Comparison of ENCODE assay signal across 1 cellular context in the genomic region with DNA sequence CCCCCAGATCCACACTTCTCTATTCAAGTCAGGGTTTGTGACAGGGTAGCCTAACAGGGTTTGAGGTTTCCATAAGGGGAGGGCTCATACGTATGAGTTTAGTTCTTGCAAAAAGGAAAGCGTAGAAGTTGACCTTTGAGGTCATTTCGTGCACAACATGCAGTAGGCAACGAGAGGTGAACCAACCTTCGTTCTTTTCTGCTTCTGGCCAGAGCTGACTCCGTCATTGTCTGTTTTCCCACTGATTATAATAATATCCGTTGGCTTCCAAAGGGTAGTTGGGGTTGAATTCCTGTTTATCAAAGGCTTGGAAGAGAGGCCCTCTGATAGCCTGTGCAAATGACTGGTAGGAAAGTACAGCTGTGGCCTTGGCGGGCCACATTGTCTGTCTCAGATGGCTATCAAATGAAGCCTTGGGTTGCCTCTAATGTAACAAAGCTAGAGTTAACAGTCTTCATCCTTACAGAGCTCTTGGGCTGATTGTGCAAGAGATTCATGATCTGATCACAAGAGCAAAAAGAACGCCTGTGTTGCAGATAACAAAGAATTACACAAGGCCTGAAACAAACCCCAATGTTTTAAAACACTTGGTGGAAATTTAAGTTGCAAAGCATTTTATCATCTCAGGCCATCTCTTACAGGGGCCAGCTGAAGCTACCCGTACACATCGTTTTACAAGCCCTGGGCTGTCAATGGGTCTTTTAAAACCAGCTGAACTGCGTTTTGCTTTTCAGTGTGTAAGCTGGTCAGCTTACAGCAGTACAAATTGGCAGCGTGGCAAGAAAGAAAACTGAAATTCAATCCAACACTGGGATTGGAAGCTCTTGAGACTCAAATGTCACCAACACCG.
TF ChIP-seq lines count a peak whose summit lies in the region.

No MANE protein-coding gene starts in this region.

TF ChIP-seq in H1, 55 proteins besides CTCF, POLR2A, EP300 and RAD21 (continued from another document):
- no peak for TF ChIP-seq POU5F1 (IDR thresholded peaks at IDR 0.05; ENCODE audit: low read depth, low read length)
- no peak for TF ChIP-seq SIN3A (conservative IDR thresholded peaks at IDR 0.05 in 1 of 2, IDR thresholded peaks at IDR 0.05 in 1 of 2; ENCODE audit: low read depth in 1 of 2, low read length in 2 of 2)
- TF ChIP-seq, protein P1, sequence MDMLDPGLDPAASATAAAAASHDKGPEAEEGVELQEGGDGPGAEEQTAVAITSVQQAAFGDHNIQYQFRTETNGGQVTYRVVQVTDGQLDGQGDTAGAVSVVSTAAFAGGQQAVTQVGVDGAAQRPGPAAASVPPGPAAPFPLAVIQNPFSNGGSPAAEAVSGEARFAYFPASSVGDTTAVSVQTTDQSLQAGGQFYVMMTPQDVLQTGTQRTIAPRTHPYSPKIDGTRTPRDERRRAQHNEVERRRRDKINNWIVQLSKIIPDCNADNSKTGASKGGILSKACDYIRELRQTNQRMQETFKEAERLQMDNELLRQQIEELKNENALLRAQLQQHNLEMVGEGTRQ (IDR thresholded peaks at IDR 0.05; ENCODE audit: low read length), result no peak
- TF ChIP-seq NANOG (IDR thresholded peaks at IDR 0.05; ENCODE audit: insufficient read depth, low read depth, low read length, poor library complexity, severe bottlenecking), result no peak
- TF ChIP-seq POLR2AphosphoS5 (IDR thresholded peaks at IDR 0.05; ENCODE audit: low read depth, low read length), result no peak
- TF ChIP-seq RNF2 (IDR thresholded peaks at IDR 0.05; ENCODE audit: borderline replicate concordance, low read depth, low read length, missing control alignments, poor library complexity, severe bottlenecking), result no peak
